In the genomic region with DNA sequence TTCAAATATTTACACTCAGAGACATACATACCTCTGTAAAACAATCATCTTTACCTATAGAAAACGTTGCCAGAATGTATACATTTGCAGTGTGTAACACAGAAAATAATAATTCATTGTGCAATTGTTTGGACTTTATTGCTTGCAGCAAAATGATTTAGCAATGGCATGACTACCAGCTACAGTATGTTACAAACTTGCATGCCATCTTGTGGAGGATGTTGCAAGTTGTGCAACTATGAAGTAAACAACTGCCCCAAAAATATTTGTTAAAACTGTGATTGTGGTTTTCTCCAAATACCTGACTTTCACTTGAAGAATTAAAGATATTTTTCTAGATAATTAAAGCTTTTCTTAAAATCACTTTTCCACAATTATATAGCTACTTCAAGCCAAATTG, we compare ENCODE assay signal across 11 cellular contexts. TPM values are rescaled to one million over a fixed set of nuclear protein-coding genes. Genes with fewer than 3 reads are reported as not detected.
A peak's percentile ranks its signal among the peaks of the same experiment; 100 is the strongest.
DNase-seq lines count a peak whose midpoint lies in the region; TF ChIP-seq lines count a peak whose summit lies in the region.
"Had no signal": no experiment of that assay in that cellular context is flagged by ENCODE, and none has a peak within 500 bp of the region (broad histone marks: within the 10 kb centered on the region; RNA-seq: fewer than 3 reads in every experiment).

No MANE protein-coding gene starts in this region.

- H3K9me3 Mint-ChIP-seq in chondrocyte (ENCODE audit: low read depth) = no peaks in the 10 kb centered on the region
- no peaks in the 10 kb centered on the region for H3K9me3 Mint-ChIP-seq in activated T-helper 1 cell treated with anti-CD3 and anti-CD28 coated beads, Interleukin-12 subunit alpha, Interleukin-12 subunit beta, Interleukin-2, Interleukin-4 antibody, amounts not matched to agents 30 ng/mL and 10 ng/mL and 1 ng/mL, durations not matched to agents 14 hours and 24 hours and 36 hours
- H3K9me3 Mint-ChIP-seq in activated CD4-positive, alpha-beta memory T cell treated with anti-CD3 and anti-CD28 coated beads for 36 hours = no peaks in the 10 kb centered on the region
- H3K9me3 Mint-ChIP-seq: natural killer cell treated with Interleukin-12 subunit alpha and Interleukin-12 subunit beta and Interleukin-15 and Interleukin-18, amount 100 ng/mL, for 72 hours had no signal

- no peaks in the 10 kb centered on the region for H3K9me3 ChIP-seq in osteoblast (ENCODE audit: low read depth, low read length)

- no peaks in the 10 kb centered on the region for H3K4me1 Mint-ChIP-seq in chondrocyte (ENCODE audit: low read depth)
- H3K4me1 Mint-ChIP-seq in activated T-helper 1 cell treated with anti-CD3 and anti-CD28 coated beads, Interleukin-12 subunit alpha, Interleukin-12 subunit beta, Interleukin-2, Interleukin-4 antibody, amounts not matched to agents 30 ng/mL and 10 ng/mL and 1 ng/mL, durations not matched to agents 14 hours and 24 hours and 36 hours (ENCODE audit: low read depth) = no peaks in the 10 kb centered on the region
- no peaks in the 10 kb centered on the region for H3K4me1 Mint-ChIP-seq in activated CD4-positive, alpha-beta memory T cell treated with anti-CD3 and anti-CD28 coated beads for 36 hours (ENCODE audit: low read depth)

- peaks cover 2% of the 10 kb centered on the region for H3K27me3 Mint-ChIP-seq in chondrocyte (ENCODE audit: low read depth)
- no peaks in the 10 kb centered on the region for H3K27me3 Mint-ChIP-seq in activated T-helper 1 cell treated with anti-CD3 and anti-CD28 coated beads, Interleukin-12 subunit alpha, Interleukin-12 subunit beta, Interleukin-2, Interleukin-4 antibody, amounts not matched to agents 30 ng/mL and 10 ng/mL and 1 ng/mL, durations not matched to agents 14 hours and 24 hours and 36 hours (ENCODE audit: insufficient read depth)
- peaks cover 3% of the 10 kb centered on the region for H3K27me3 Mint-ChIP-seq in activated CD4-positive, alpha-beta memory T cell treated with anti-CD3 and anti-CD28 coated beads for 36 hours

- CTCF ChIA-PET in activated CD4-positive, alpha-beta memory T cell treated with anti-CD3 and anti-CD28 coated beads for 36 hours (lab: Charles Lee) = no interaction called here

- H2AFZ ChIP-seq in osteoblast (ENCODE audit: low read length) = no peak overlapping the region

- intact Hi-C loops in activated T-helper 1 cell treated with anti-CD3 and anti-CD28 coated beads, Interleukin-12 subunit alpha, Interleukin-12 subunit beta, Interleukin-2, Interleukin-4 antibody, amounts not matched to agents 30 ng/mL and 10 ng/mL and 1 ng/mL, durations not matched to agents 14 hours and 24 hours and 36 hours (cut with micrococcal nuclease) = no loop called here
- intact Hi-C loops in activated CD4-positive, alpha-beta memory T cell treated with anti-CD3 and anti-CD28 coated beads for 36 hours (cut with micrococcal nuclease) = no loop called here

- H3K27ac ChIP-seq in osteoblast (ENCODE audit: low read depth, low read length) (no peak overlapping the region), coronary artery (no peak overlapping the region)

- H3K4me3 Mint-ChIP-seq in chondrocyte (ENCODE audit: unreplicated experiment) = no peak overlapping the region
- H3K4me3 Mint-ChIP-seq in activated T-helper 1 cell treated with anti-CD3 and anti-CD28 coated beads, Interleukin-12 subunit alpha, Interleukin-12 subunit beta, Interleukin-2, Interleukin-4 antibody, amounts not matched to agents 30 ng/mL and 10 ng/mL and 1 ng/mL, durations not matched to agents 14 hours and 24 hours and 36 hours = no peak overlapping the region
- no peak overlapping the region for H3K4me3 Mint-ChIP-seq in activated CD4-positive, alpha-beta memory T cell treated with anti-CD3 and anti-CD28 coated beads for 36 hours
- H3K4me3 Mint-ChIP-seq: natural killer cell treated with Interleukin-12 subunit alpha and Interleukin-12 subunit beta and Interleukin-15 and Interleukin-18, amount 100 ng/mL, for 72 hours had no signal

- DNase-seq in GM03348 (ENCODE audit: low spot score) = peak; percentile 73
- DNase-seq in NCI-H2227 (lab: John Stamatoyannopoulos, UW; ENCODE audit: unreplicated experiment) = peak; percentile 12
- no peak for DNase-seq in chondrocyte (ENCODE audit: low spot score)
- peak; percentile 15 for DNase-seq in osteoblast (ENCODE audit: insufficient read length, low spot score, missing footprints)
- no peak for DNase-seq in activated T-helper 1 cell treated with anti-CD3 and anti-CD28 coated beads, Interleukin-12 subunit alpha, Interleukin-12 subunit beta, Interleukin-2, Interleukin-4 antibody, amounts not matched to agents 30 ng/mL and 10 ng/mL and 1 ng/mL, durations not matched to agents 14 hours and 24 hours and 36 hours (ENCODE audit: low spot score)
- no peak for DNase-seq in mesenteric fat pad (ENCODE audit: low spot score)
- DNase-seq in activated CD4-positive, alpha-beta memory T cell treated with anti-CD3 and anti-CD28 coated beads for 36 hours = no peak
- no peak for DNase-seq in coronary artery (ENCODE audit: low spot score)
- DNase-seq: activated CD4-positive, alpha-beta T cell treated with anti-CD3 and anti-CD28 coated beads for 1 hour; stimulated activated naive CD4-positive, alpha-beta T cell had no signal

- H3K36me3 Mint-ChIP-seq in chondrocyte (ENCODE audit: low read depth) = no peaks in the 10 kb centered on the region
- no peaks in the 10 kb centered on the region for H3K36me3 Mint-ChIP-seq in activated T-helper 1 cell treated with anti-CD3 and anti-CD28 coated beads, Interleukin-12 subunit alpha, Interleukin-12 subunit beta, Interleukin-2, Interleukin-4 antibody, amounts not matched to agents 30 ng/mL and 10 ng/mL and 1 ng/mL, durations not matched to agents 14 hours and 24 hours and 36 hours (ENCODE audit: low read depth)
- no peaks in the 10 kb centered on the region for H3K36me3 Mint-ChIP-seq in activated CD4-positive, alpha-beta memory T cell treated with anti-CD3 and anti-CD28 coated beads for 36 hours
- H3K36me3 Mint-ChIP-seq: natural killer cell treated with Interleukin-12 subunit alpha and Interleukin-12 subunit beta and Interleukin-15 and Interleukin-18, amount 100 ng/mL, for 72 hours had no signal

- POLR2A ChIA-PET in activated CD4-positive, alpha-beta memory T cell treated with anti-CD3 and anti-CD28 coated beads for 36 hours (lab: Charles Lee) = no interaction called here

- TF ChIP-seq CTCF in chondrocyte (IDR thresholded peaks at IDR 0.05) (peak; percentile 75), osteoblast (IDR thresholded peaks at IDR 0.05; ENCODE audit: extremely low read depth, low read depth, low read length) (peak; percentile 53), coronary artery (IDR thresholded peaks at IDR 0.05) (no peak)

- H3K36me3 ChIP-seq in osteoblast (ENCODE audit: insufficient read depth, low read length) = no peaks in the 10 kb centered on the region

- peaks cover 8% of the 10 kb centered on the region for H3K27me3 ChIP-seq in osteoblast (ENCODE audit: insufficient read depth, low read length)

- no peaks in the 10 kb centered on the region for H3K79me2 ChIP-seq in osteoblast (ENCODE audit: insufficient read depth, low read length)

- no peaks in the 10 kb centered on the region for H3K4me1 ChIP-seq in osteoblast (ENCODE audit: insufficient read depth, low read length)

- no peaks in the 10 kb centered on the region for H4K20me1 ChIP-seq in osteoblast (ENCODE audit: insufficient read depth, low read length)

- no peak overlapping the region for H3K27ac Mint-ChIP-seq in chondrocyte (ENCODE audit: unreplicated experiment)
- H3K27ac Mint-ChIP-seq in activated T-helper 1 cell treated with anti-CD3 and anti-CD28 coated beads, Interleukin-12 subunit alpha, Interleukin-12 subunit beta, Interleukin-2, Interleukin-4 antibody, amounts not matched to agents 30 ng/mL and 10 ng/mL and 1 ng/mL, durations not matched to agents 14 hours and 24 hours and 36 hours = no peak overlapping the region
- no peak overlapping the region for H3K27ac Mint-ChIP-seq in activated CD4-positive, alpha-beta memory T cell treated with anti-CD3 and anti-CD28 coated beads for 36 hours
- H3K27ac Mint-ChIP-seq: natural killer cell treated with Interleukin-12 subunit alpha and Interleukin-12 subunit beta and Interleukin-15 and Interleukin-18, amount 100 ng/mL, for 72 hours had no signal

- no peak overlapping the region for H3K4me3 ChIP-seq in osteoblast (ENCODE audit: insufficient read depth, low read length)
- no peak overlapping the region for H3K4me3 ChIP-seq in coronary artery

- H3K4me2 ChIP-seq in osteoblast (ENCODE audit: insufficient read depth, low read length) = no peak overlapping the region

RNA-seq across cellular contexts. Expression of gene C3orf49, which starts 27.1 kb away (rescaled TPM):
- total RNA-seq in chondrocyte (not detected in 3 replicates), osteoblast (not detected in 2 replicates), mesenteric fat pad (not detected)
- total RNA-seq in activated T-helper 1 cell treated with anti-CD3 and anti-CD28 coated beads, Interleukin-12 subunit alpha, Interleukin-12 subunit beta, Interleukin-2, Interleukin-4 antibody, amounts not matched to agents 30 ng/mL and 10 ng/mL and 1 ng/mL, durations not matched to agents 14 hours and 24 hours and 36 hours = not detected in 2 replicates
- total RNA-seq in activated CD4-positive, alpha-beta memory T cell treated with anti-CD3 and anti-CD28 coated beads for 36 hours = not detected
- total RNA-seq: natural killer cell treated with Interleukin-12 subunit alpha and Interleukin-12 subunit beta and Interleukin-15 and Interleukin-18, amount 100 ng/mL, for 72 hours had no signal

Comparison
In these comparisons a context has a peak if more than half of its experiments do, and no peak if none do; other contexts are left out.
1. DNase-seq: peak in GM03348 (single experiment), NCI-H2227 (single experiment) and osteoblast (single experiment); none in chondrocyte (single experiment), activated T-helper 1 cell treated with anti-CD3 and anti-CD28 coated beads, Interleukin-12 subunit alpha, Interleukin-12 subunit beta, Interleukin-2, Interleukin-4 antibody, amounts not matched to agents 30 ng/mL and 10 ng/mL and 1 ng/mL, durations not matched to agents 14 hours and 24 hours and 36 hours (single experiment), mesenteric fat pad (single experiment), activated CD4-positive, alpha-beta memory T cell treated with anti-CD3 and anti-CD28 coated beads for 36 hours (single experiment) and coronary artery (single experiment).